In the genomic region with DNA sequence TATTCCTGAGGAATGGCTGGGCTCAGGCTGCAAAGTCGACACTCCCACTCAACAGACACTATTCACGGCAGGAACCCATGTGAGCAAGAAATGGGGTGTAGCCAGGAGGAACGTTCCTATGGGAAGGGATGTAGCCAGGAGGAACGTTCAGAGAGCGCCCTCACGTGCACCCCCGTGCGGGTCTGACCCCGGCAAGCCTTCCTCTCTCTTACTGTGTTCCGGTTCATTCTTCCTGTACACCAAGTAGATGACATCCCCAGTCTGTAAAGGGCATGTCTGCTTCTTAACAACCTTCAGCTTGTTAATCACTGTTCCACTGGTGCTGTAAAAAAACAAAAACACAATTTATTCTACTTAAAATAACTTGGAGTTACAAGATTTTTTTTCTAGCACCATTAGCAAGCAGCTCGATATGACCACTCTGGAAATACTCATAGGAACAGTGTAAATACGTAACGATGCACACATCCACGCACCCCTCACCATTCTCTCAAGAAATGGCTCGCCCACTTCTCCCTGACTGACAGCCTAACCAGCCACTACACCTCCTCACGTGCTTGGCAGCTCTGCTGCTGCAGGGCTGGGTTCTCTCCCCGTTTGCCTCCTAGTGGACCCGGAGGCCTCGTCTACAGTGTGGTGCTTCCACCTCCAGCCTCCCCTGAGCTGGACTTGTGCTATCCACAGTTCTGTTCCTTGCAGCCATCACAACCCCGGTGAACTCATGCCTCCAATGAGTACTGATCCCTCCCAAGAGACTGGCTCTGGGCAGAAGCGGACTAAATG, we compare ENCODE assay signal across 23 cellular contexts. TPM values are rescaled to one million over a fixed set of nuclear protein-coding genes. Genes with fewer than 3 reads are reported as not detected.
DNase-seq lines count a peak whose midpoint lies in the region; ATAC-seq and TF ChIP-seq lines count a peak whose summit lies in the region.
"Had no signal": no experiment of that assay in that cellular context is flagged by ENCODE, and none has a peak within 500 bp of the region (broad histone marks: within the 10 kb centered on the region; RNA-seq: fewer than 3 reads in every experiment).

No MANE protein-coding gene starts in this region.

- DNase-seq in activated T-cell treated with anti-CD3 and anti-CD28 coated beads, Interleukin-2, amount 50 U/mL, for 72 hours = no peak
- DNase-seq in activated T-cell treated with anti-CD3 and anti-CD28 coated beads for 4 hours (no peak), endodermal cell (no peak), thyroid gland (no peak)
- DNase-seq in activated CD8-positive, alpha-beta T cell treated with anti-CD3 and anti-CD28 coated beads for 36 hours = no peak
- DNase-seq in stimulated activated naive CD8-positive, alpha-beta T cell treated with anti-CD3 and anti-CD28 coated beads, Interleukin-15, amount 100 ng/mL, for 72 hours = no peak
- DNase-seq: amniotic stem cell, DMS79, left cardiac atrium, NCI-H187 treated with DMSO at 0.1 percent for 48 hours, NCI-H345, PC-3, psoas muscle, SJCRH30, T1000 had no signal

- no peaks in the 10 kb centered on the region for H3K9me3 ChIP-seq in endodermal cell (ENCODE audit: control insufficient read depth, low read length)
- no peaks in the 10 kb centered on the region for H3K9me3 ChIP-seq in thyroid gland
- H3K9me3 ChIP-seq: psoas muscle had no signal

- 92 to 97% methylated on average over 20 to 21 of the region's 21 CpGs for WGBS in endodermal cell (ENCODE audit: insufficient coverage in 1 of 2, insufficient read length in 1 of 2), 2 experiments
- 87 to 94% methylated on average over 21 of the region's 21 CpGs for WGBS in thyroid gland, 2 donors

- H3K27me3 ChIP-seq in endodermal cell (ENCODE audit: control insufficient read depth, insufficient read depth, low read length, poor library complexity, severe bottlenecking) (no peaks in the 10 kb centered on the region), thyroid gland (no peaks in the 10 kb centered on the region)
- H3K27me3 ChIP-seq: cardiac muscle cell, dorsolateral prefrontal cortex, SJCRH30 had no signal

- peak overlapping the region; percentile 41 to 44 for H3K4me3 Mint-ChIP-seq in activated T-cell treated with anti-CD3 and anti-CD28 coated beads, Interleukin-2, amount 50 U/mL, for 72 hours
- H3K4me3 Mint-ChIP-seq in activated CD8-positive, alpha-beta T cell treated with anti-CD3 and anti-CD28 coated beads for 36 hours = no peak overlapping the region
- H3K4me3 Mint-ChIP-seq in endodermal cell = no peak overlapping the region
- peak overlapping the region; percentile 49 to 70 for H3K4me3 Mint-ChIP-seq in stimulated activated naive CD8-positive, alpha-beta T cell treated with anti-CD3 and anti-CD28 coated beads, Interleukin-15, amount 100 ng/mL, for 72 hours
- H3K4me3 Mint-ChIP-seq: nephron had no signal

- no peak overlapping the region for H3K27ac ChIP-seq in endodermal cell (ENCODE audit: low read depth, low read length)
- H3K27ac ChIP-seq in thyroid gland = no peak overlapping the region
- H3K27ac ChIP-seq: cardiac muscle cell, psoas muscle, SJCRH30, skin epidermis had no signal

- no peak overlapping the region for H3K9ac ChIP-seq in endodermal cell (ENCODE audit: extremely low read depth, low read length, poor library complexity, severe bottlenecking)

- POLR2A ChIA-PET in activated CD8-positive, alpha-beta T cell treated with anti-CD3 and anti-CD28 coated beads for 36 hours (lab: Charles Lee) = interaction anchor here (0.5 to 2.0 kb wide), 7 partner anchors 10 to 115 kb away, joined by 3 to 10 read pairs (median 3); no protein-coding TSS in a partner anchor

- H3K27ac Mint-ChIP-seq in activated T-cell treated with anti-CD3 and anti-CD28 coated beads, Interleukin-2, amount 50 U/mL, for 72 hours = peak overlapping the region; percentile 64
- peak overlapping the region; percentile 69 for H3K27ac Mint-ChIP-seq in activated CD8-positive, alpha-beta T cell treated with anti-CD3 and anti-CD28 coated beads for 36 hours
- H3K27ac Mint-ChIP-seq in endodermal cell = peak overlapping the region; percentile 35
- peak overlapping the region in 1 of 2 donors; percentile 84 for H3K27ac Mint-ChIP-seq in stimulated activated naive CD8-positive, alpha-beta T cell treated with anti-CD3 and anti-CD28 coated beads, Interleukin-15, amount 100 ng/mL, for 72 hours
- H3K27ac Mint-ChIP-seq: nephron had no signal

- ATAC-seq in activated T-cell treated with anti-CD3 and anti-CD28 coated beads, Interleukin-2, amount 50 U/mL, for 72 hours (replicated peaks in 1 of 2) = peak; percentile 23
- ATAC-seq in activated CD8-positive, alpha-beta T cell treated with anti-CD3 and anti-CD28 coated beads for 36 hours = peak; percentile 18
- ATAC-seq in stimulated activated naive CD8-positive, alpha-beta T cell treated with anti-CD3 and anti-CD28 coated beads, Interleukin-15, amount 100 ng/mL, for 72 hours = peak; percentile 3
- no peak for ATAC-seq in HG03460 (IDR thresholded peaks at IDR 0.05; ENCODE audit: unreplicated experiment)
- no peak for ATAC-seq in GM19467 (IDR thresholded peaks at IDR 0.05; ENCODE audit: unreplicated experiment)
- ATAC-seq: esophagus mucosa, K562, left cardiac atrium, PC-3, psoas muscle had no signal

- CTCF ChIA-PET in activated CD8-positive, alpha-beta T cell treated with anti-CD3 and anti-CD28 coated beads for 36 hours (lab: Charles Lee) = interaction anchor here (0.6 to 1.6 kb wide), 5 partner anchors 25 to 104 kb away, joined by 3 to 4 read pairs (median 3); no protein-coding TSS in a partner anchor

- H3K9me3 Mint-ChIP-seq in activated T-cell treated with anti-CD3 and anti-CD28 coated beads, Interleukin-2, amount 50 U/mL, for 72 hours = no peaks in the 10 kb centered on the region
- H3K9me3 Mint-ChIP-seq in activated CD8-positive, alpha-beta T cell treated with anti-CD3 and anti-CD28 coated beads for 36 hours = no peaks in the 10 kb centered on the region
- no peaks in the 10 kb centered on the region for H3K9me3 Mint-ChIP-seq in endodermal cell
- H3K9me3 Mint-ChIP-seq in stimulated activated naive CD8-positive, alpha-beta T cell treated with anti-CD3 and anti-CD28 coated beads, Interleukin-15, amount 100 ng/mL, for 72 hours = no peaks in the 10 kb centered on the region
- H3K9me3 Mint-ChIP-seq: nephron had no signal

- no peak overlapping the region for H3K4me3 ChIP-seq in endodermal cell (ENCODE audit: low read length)
- no peak overlapping the region for H3K4me3 ChIP-seq in thyroid gland (replicated peaks in 1 of 3)
- H3K4me3 ChIP-seq: cardiac muscle cell, dorsolateral prefrontal cortex, K562, psoas muscle, SJCRH30, skin epidermis had no signal

- intact Hi-C loops in activated CD8-positive, alpha-beta T cell treated with anti-CD3 and anti-CD28 coated beads for 36 hours (cut with micrococcal nuclease) = no loop called here
- intact Hi-C loops in thyroid gland (cut with DNase I) = no loop called here

- H3K4me1 ChIP-seq in endodermal cell (ENCODE audit: control insufficient read depth, insufficient read depth, low read length) (no peaks in the 10 kb centered on the region), thyroid gland (no peaks in the 10 kb centered on the region)
- H3K4me1 ChIP-seq: psoas muscle, SJCRH30 had no signal

- no peak for TF ChIP-seq POLR2A in thyroid gland (IDR thresholded peaks at IDR 0.05)

- H3K36me3 ChIP-seq in endodermal cell (ENCODE audit: control insufficient read depth, insufficient read depth, low read length) (peaks cover 64% of the 10 kb centered on the region), thyroid gland (peaks cover 39 to 63% of the 10 kb centered on the region in 2 donors)

- no peaks in the 10 kb centered on the region for H3K27me3 Mint-ChIP-seq in activated T-cell treated with anti-CD3 and anti-CD28 coated beads, Interleukin-2, amount 50 U/mL, for 72 hours (ENCODE audit: low read depth)
- H3K27me3 Mint-ChIP-seq in activated CD8-positive, alpha-beta T cell treated with anti-CD3 and anti-CD28 coated beads for 36 hours = no peaks in the 10 kb centered on the region
- H3K27me3 Mint-ChIP-seq in endodermal cell (ENCODE audit: insufficient read depth) = no peaks in the 10 kb centered on the region
- H3K27me3 Mint-ChIP-seq in stimulated activated naive CD8-positive, alpha-beta T cell treated with anti-CD3 and anti-CD28 coated beads, Interleukin-15, amount 100 ng/mL, for 72 hours = no peaks in the 10 kb centered on the region

- peaks cover 0 to 10% of the 10 kb centered on the region in 2 donors for H3K36me3 Mint-ChIP-seq in activated T-cell treated with anti-CD3 and anti-CD28 coated beads, Interleukin-2, amount 50 U/mL, for 72 hours (ENCODE audit: insufficient read depth in 2 of 2)
- H3K36me3 Mint-ChIP-seq in activated CD8-positive, alpha-beta T cell treated with anti-CD3 and anti-CD28 coated beads for 36 hours (ENCODE audit: low read depth) = peaks cover 45% of the 10 kb centered on the region
- peaks cover 63% of the 10 kb centered on the region for H3K36me3 Mint-ChIP-seq in endodermal cell (ENCODE audit: low read depth)

- TF ChIP-seq CTCF in activated CD8-positive, alpha-beta T cell treated with anti-CD3 and anti-CD28 coated beads for 36 hours (IDR thresholded peaks at IDR 0.05) = no peak
- TF ChIP-seq CTCF in endodermal cell (conservative IDR thresholded peaks at IDR 0.05) = no peak
- no peak for TF ChIP-seq CTCF in thyroid gland (IDR thresholded peaks at IDR 0.05)

- H3K4me1 Mint-ChIP-seq in activated T-cell treated with anti-CD3 and anti-CD28 coated beads, Interleukin-2, amount 50 U/mL, for 72 hours (ENCODE audit: low read depth) = peaks cover 27% of the 10 kb centered on the region
- peaks cover 33% of the 10 kb centered on the region for H3K4me1 Mint-ChIP-seq in activated CD8-positive, alpha-beta T cell treated with anti-CD3 and anti-CD28 coated beads for 36 hours (ENCODE audit: low read depth)
- no peaks in the 10 kb centered on the region for H3K4me1 Mint-ChIP-seq in endodermal cell
- H3K4me1 Mint-ChIP-seq in stimulated activated naive CD8-positive, alpha-beta T cell treated with anti-CD3 and anti-CD28 coated beads, Interleukin-15, amount 100 ng/mL, for 72 hours = peaks cover 42% of the 10 kb centered on the region
- H3K4me1 Mint-ChIP-seq: nephron had no signal

RNA-seq across cellular contexts. Expression of a gene that starts 15.1 kb away (rescaled TPM):
- total RNA-seq in activated T-cell treated with anti-CD3 and anti-CD28 coated beads, Interleukin-2, amount 50 U/mL, for 72 hours = 10 to 100 TPM; 68.3 to 72.3 TPM
- total RNA-seq in activated CD8-positive, alpha-beta T cell treated with anti-CD3 and anti-CD28 coated beads for 36 hours = 10 to 100 TPM; 40.5 to 51.2 TPM
- total RNA-seq in endodermal cell = 10 to 100 TPM; 57.0 to 80.4 TPM
- 33.9 TPM for polyA plus RNA-seq in endodermal cell (2013, experiment 1 of 2)
- polyA plus RNA-seq in endodermal cell (2013, experiment 2 of 2) = 33.5 TPM
- 10 to 100 TPM; 21.8 to 40.6 (median 27.7) TPM for total RNA-seq in thyroid gland

RNA-seq across cellular contexts. Expression of a gene that starts 43.6 kb away (rescaled TPM):
- total RNA-seq in activated T-cell treated with anti-CD3 and anti-CD28 coated beads, Interleukin-2, amount 50 U/mL, for 72 hours = 10 to 100 TPM; 58.2 to 60.4 TPM
- 10 to 100 TPM; 52.2 to 55.6 TPM for total RNA-seq in activated CD8-positive, alpha-beta T cell treated with anti-CD3 and anti-CD28 coated beads for 36 hours
- total RNA-seq in endodermal cell = 10 to 100 TPM; 38.2 to 43.5 TPM
- polyA plus RNA-seq in endodermal cell (2013, experiment 1 of 2) = 18.0 TPM
- 18.4 TPM for polyA plus RNA-seq in endodermal cell (2013, experiment 2 of 2)
- total RNA-seq in thyroid gland = 100 to 1,000 TPM in 2 of 4 donors, 10 to 100 TPM in 2; 73.8 to 106 (median 88.8) TPM

Comparison
In these comparisons a context has a peak if more than half of its experiments do, and no peak if none do; other contexts are left out.
1. ATAC-seq: peak in activated T-cell treated with anti-CD3 and anti-CD28 coated beads, Interleukin-2, amount 50 U/mL, for 72 hours (2 of 2), activated CD8-positive, alpha-beta T cell treated with anti-CD3 and anti-CD28 coated beads for 36 hours (single experiment) and stimulated activated naive CD8-positive, alpha-beta T cell treated with anti-CD3 and anti-CD28 coated beads, Interleukin-15, amount 100 ng/mL, for 72 hours (single experiment); none in HG03460 (single experiment) and GM19467 (single experiment).
2. H3K4me3 Mint-ChIP-seq: peak in activated T-cell treated with anti-CD3 and anti-CD28 coated beads, Interleukin-2, amount 50 U/mL, for 72 hours (2 of 2) and stimulated activated naive CD8-positive, alpha-beta T cell treated with anti-CD3 and anti-CD28 coated beads, Interleukin-15, amount 100 ng/mL, for 72 hours (2 of 2); none in activated CD8-positive, alpha-beta T cell treated with anti-CD3 and anti-CD28 coated beads for 36 hours (single experiment) and endodermal cell (single experiment).